In genomic region chr1:1557688-1558087, GRCh38 we compare ENCODE assay signal across 1 cellular context. TPM values are rescaled to one million over a fixed set of nuclear protein-coding genes. Genes with fewer than 3 reads are reported as not detected.
"Had no signal": no experiment of that assay in that cellular context is flagged by ENCODE, and none has a peak within 500 bp of the region (broad histone marks: within the 10 kb centered on the region; RNA-seq: fewer than 3 reads in every experiment).

No MANE protein-coding gene starts in this region.

RNA-seq across cellular contexts. Expression of gene FNDC10, which starts 42.2 kb away (rescaled TPM):
- total RNA-seq: skeletal muscle tissue had no signal
